ENCODE assay signal across 8 cellular contexts in genomic region chr1:37919277-37919676, GRCh38. TPM values are rescaled to one million over a fixed set of nuclear protein-coding genes. Genes with fewer than 3 reads are reported as not detected.
DNase-seq lines count a peak whose midpoint lies in the region; ATAC-seq, FAIRE-seq and TF ChIP-seq lines count a peak whose summit lies in the region.

No MANE protein-coding gene starts in this region.

- intact Hi-C loops in activated T-helper 1 cell treated with anti-CD3 and anti-CD28 coated beads, Interleukin-12 subunit alpha, Interleukin-12 subunit beta, Interleukin-2, Interleukin-4 antibody, amounts not matched to agents 30 ng/mL and 10 ng/mL and 1 ng/mL, durations not matched to agents 14 hours and 24 hours and 36 hours (cut with micrococcal nuclease), result no loop called here

- H3K4me1 ChIP-seq in RWPE2 (ENCODE audit: insufficient read depth, poor library complexity, severe bottlenecking), result no peaks in the 10 kb centered on the region
- H3K4me1 ChIP-seq in upper lobe of left lung, result peaks cover 0 to 17% (median 15%) of the 10 kb centered on the region in 4 donors

- no peak overlapping the region for H3K4me3 Mint-ChIP-seq in activated naive CD8-positive, alpha-beta T cell treated with anti-CD3 and anti-CD28 coated beads, Interleukin-2, amount 50 U/mL, for 24 hours
- no peak overlapping the region for H3K4me3 Mint-ChIP-seq in activated naive CD8-positive, alpha-beta T cell treated with anti-CD3 and anti-CD28 coated beads for 36 hours
- H3K4me3 Mint-ChIP-seq in activated T-helper 1 cell treated with anti-CD3 and anti-CD28 coated beads, Interleukin-12 subunit alpha, Interleukin-12 subunit beta, Interleukin-2, Interleukin-4 antibody, amounts not matched to agents 30 ng/mL and 10 ng/mL and 1 ng/mL, durations not matched to agents 14 hours and 24 hours and 36 hours, result no peak overlapping the region

- H3K27ac ChIP-seq in RWPE2 (ENCODE audit: poor library complexity, severe bottlenecking), result no peak overlapping the region
- no peak overlapping the region for H3K27ac ChIP-seq in upper lobe of left lung

- H3K4me3 ChIP-seq in RWPE2 (ENCODE audit: severe bottlenecking), result no peak overlapping the region
- H3K4me3 ChIP-seq in upper lobe of left lung, result no peak overlapping the region

- no peaks in the 10 kb centered on the region for H3K9me3 Mint-ChIP-seq in activated naive CD8-positive, alpha-beta T cell treated with anti-CD3 and anti-CD28 coated beads, Interleukin-2, amount 50 U/mL, for 24 hours
- no peaks in the 10 kb centered on the region for H3K9me3 Mint-ChIP-seq in activated naive CD8-positive, alpha-beta T cell treated with anti-CD3 and anti-CD28 coated beads for 36 hours
- H3K9me3 Mint-ChIP-seq in activated T-helper 1 cell treated with anti-CD3 and anti-CD28 coated beads, Interleukin-12 subunit alpha, Interleukin-12 subunit beta, Interleukin-2, Interleukin-4 antibody, amounts not matched to agents 30 ng/mL and 10 ng/mL and 1 ng/mL, durations not matched to agents 14 hours and 24 hours and 36 hours, result no peaks in the 10 kb centered on the region

- ATAC-seq in activated naive CD8-positive, alpha-beta T cell treated with anti-CD3 and anti-CD28 coated beads, Interleukin-2, amount 50 U/mL, for 24 hours, result no peak
- peak; percentile 56; the same call in 2 of the 3 replicates for ATAC-seq in RWPE2 (ENCODE audit: low read depth)
- ATAC-seq in upper lobe of left lung (ENCODE audit: low FRiP score in 2 of 2), result peak in 1 of 2 donors; percentile 73

- no peaks in the 10 kb centered on the region for H3K27me3 Mint-ChIP-seq in activated naive CD8-positive, alpha-beta T cell treated with anti-CD3 and anti-CD28 coated beads, Interleukin-2, amount 50 U/mL, for 24 hours
- H3K27me3 Mint-ChIP-seq in activated naive CD8-positive, alpha-beta T cell treated with anti-CD3 and anti-CD28 coated beads for 36 hours, result no peaks in the 10 kb centered on the region
- H3K27me3 Mint-ChIP-seq in activated T-helper 1 cell treated with anti-CD3 and anti-CD28 coated beads, Interleukin-12 subunit alpha, Interleukin-12 subunit beta, Interleukin-2, Interleukin-4 antibody, amounts not matched to agents 30 ng/mL and 10 ng/mL and 1 ng/mL, durations not matched to agents 14 hours and 24 hours and 36 hours (ENCODE audit: insufficient read depth), result no peaks in the 10 kb centered on the region

- peaks cover 6% of the 10 kb centered on the region for H3K36me3 Mint-ChIP-seq in activated naive CD8-positive, alpha-beta T cell treated with anti-CD3 and anti-CD28 coated beads, Interleukin-2, amount 50 U/mL, for 24 hours (ENCODE audit: low read depth)
- H3K36me3 Mint-ChIP-seq in activated naive CD8-positive, alpha-beta T cell treated with anti-CD3 and anti-CD28 coated beads for 36 hours, result peaks cover 9% of the 10 kb centered on the region
- peaks cover 13% of the 10 kb centered on the region for H3K36me3 Mint-ChIP-seq in activated T-helper 1 cell treated with anti-CD3 and anti-CD28 coated beads, Interleukin-12 subunit alpha, Interleukin-12 subunit beta, Interleukin-2, Interleukin-4 antibody, amounts not matched to agents 30 ng/mL and 10 ng/mL and 1 ng/mL, durations not matched to agents 14 hours and 24 hours and 36 hours (ENCODE audit: low read depth)

- no peak for TF ChIP-seq EP300 in upper lobe of left lung (IDR thresholded peaks at IDR 0.05)

- TF ChIP-seq CTCF in RWPE2 (IDR thresholded peaks at IDR 0.05; ENCODE audit: poor library complexity, severe bottlenecking) (peak; percentile 44), upper lobe of left lung (IDR thresholded peaks at IDR 0.05) (peak in 4 of 6 experiments; percentile 8 to 32 (median 16))

- no peak for TF ChIP-seq POLR2A in upper lobe of left lung (IDR thresholded peaks at IDR 0.05)

- 40 to 70% methylated on average over 1 of the region's 1 CpG for WGBS in upper lobe of left lung, 2 donors

- H3K4me1 Mint-ChIP-seq in activated naive CD8-positive, alpha-beta T cell treated with anti-CD3 and anti-CD28 coated beads, Interleukin-2, amount 50 U/mL, for 24 hours, result peaks cover 31% of the 10 kb centered on the region
- H3K4me1 Mint-ChIP-seq in activated naive CD8-positive, alpha-beta T cell treated with anti-CD3 and anti-CD28 coated beads for 36 hours, result peaks cover 27% of the 10 kb centered on the region
- H3K4me1 Mint-ChIP-seq in activated T-helper 1 cell treated with anti-CD3 and anti-CD28 coated beads, Interleukin-12 subunit alpha, Interleukin-12 subunit beta, Interleukin-2, Interleukin-4 antibody, amounts not matched to agents 30 ng/mL and 10 ng/mL and 1 ng/mL, durations not matched to agents 14 hours and 24 hours and 36 hours (ENCODE audit: low read depth), result peaks cover 13% of the 10 kb centered on the region

- no peak overlapping the region for H3K27ac Mint-ChIP-seq in activated naive CD8-positive, alpha-beta T cell treated with anti-CD3 and anti-CD28 coated beads, Interleukin-2, amount 50 U/mL, for 24 hours
- no peak overlapping the region for H3K27ac Mint-ChIP-seq in activated naive CD8-positive, alpha-beta T cell treated with anti-CD3 and anti-CD28 coated beads for 36 hours
- no peak overlapping the region for H3K27ac Mint-ChIP-seq in activated T-helper 1 cell treated with anti-CD3 and anti-CD28 coated beads, Interleukin-12 subunit alpha, Interleukin-12 subunit beta, Interleukin-2, Interleukin-4 antibody, amounts not matched to agents 30 ng/mL and 10 ng/mL and 1 ng/mL, durations not matched to agents 14 hours and 24 hours and 36 hours

- H3K27me3 ChIP-seq in RWPE2 (ENCODE audit: insufficient read depth, poor library complexity, severe bottlenecking), result no peaks in the 10 kb centered on the region
- no peaks in the 10 kb centered on the region for H3K27me3 ChIP-seq in upper lobe of left lung

- no peak for FAIRE-seq in RCC 7860 (lab: Jason Lieb, UNC)

- H3K9me3 ChIP-seq in RWPE2 (ENCODE audit: severe bottlenecking), result no peaks in the 10 kb centered on the region
- H3K9me3 ChIP-seq in upper lobe of left lung, result no peaks in the 10 kb centered on the region

- no peaks in the 10 kb centered on the region for H3K36me3 ChIP-seq in RWPE2 (ENCODE audit: low read depth)
- H3K36me3 ChIP-seq in upper lobe of left lung, result peaks cover 0 to 17% (median 6%) of the 10 kb centered on the region in 4 donors

- DNase-seq in activated naive CD8-positive, alpha-beta T cell treated with anti-CD3 and anti-CD28 coated beads, Interleukin-2, amount 50 U/mL, for 24 hours, result peak; percentile 23
- DNase-seq in activated naive CD8-positive, alpha-beta T cell treated with anti-CD3 and anti-CD28 coated beads for 36 hours, result no peak
- no peak for DNase-seq in RWPE2 (ENCODE audit: low spot score)
- DNase-seq in foreskin melanocyte, result peak; percentile 15
- no peak for DNase-seq in upper lobe of left lung
- no peak for DNase-seq in effector CD4-positive, alpha-beta T cell
- no peak for DNase-seq in RCC 7860 (ENCODE audit: low spot score)
- no peak for DNase-seq in activated T-helper 1 cell treated with anti-CD3 and anti-CD28 coated beads, Interleukin-12 subunit alpha, Interleukin-12 subunit beta, Interleukin-2, Interleukin-4 antibody, amounts not matched to agents 30 ng/mL and 10 ng/mL and 1 ng/mL, durations not matched to agents 14 hours and 24 hours and 36 hours (ENCODE audit: low spot score)

RNA-seq across cellular contexts. Expression of gene INPP5B, which starts 27.6 kb away (rescaled TPM):
- total RNA-seq in activated naive CD8-positive, alpha-beta T cell treated with anti-CD3 and anti-CD28 coated beads for 36 hours, result 10 to 100 TPM; 26.6 to 27.7 TPM
- 100 to 1,000 TPM in 1 of 6 donors, 10 to 100 TPM in 5; 25.8 to 201 (median 44.1) TPM for total RNA-seq in upper lobe of left lung
- 23.6 and 27.2 TPM in 2 replicates for total RNA-seq in activated T-helper 1 cell treated with anti-CD3 and anti-CD28 coated beads, Interleukin-12 subunit alpha, Interleukin-12 subunit beta, Interleukin-2, Interleukin-4 antibody, amounts not matched to agents 30 ng/mL and 10 ng/mL and 1 ng/mL, durations not matched to agents 14 hours and 24 hours and 36 hours

RNA-seq across cellular contexts. Expression of gene MTF1, which starts 59.9 kb away (rescaled TPM):
- total RNA-seq in activated naive CD8-positive, alpha-beta T cell treated with anti-CD3 and anti-CD28 coated beads for 36 hours, result 10 to 100 TPM; 31.2 to 31.4 TPM
- total RNA-seq in upper lobe of left lung, result 10 to 100 TPM in 3 of 6 donors, 1 to 10 TPM in 3; 5.2 to 27.4 (median 8.7) TPM
- 31.7 and 35.3 TPM in 2 replicates for total RNA-seq in activated T-helper 1 cell treated with anti-CD3 and anti-CD28 coated beads, Interleukin-12 subunit alpha, Interleukin-12 subunit beta, Interleukin-2, Interleukin-4 antibody, amounts not matched to agents 30 ng/mL and 10 ng/mL and 1 ng/mL, durations not matched to agents 14 hours and 24 hours and 36 hours

Comparison
In these comparisons a context has a peak if more than half of its experiments do, and no peak if none do; other contexts are left out.
1. DNase-seq: peak in activated naive CD8-positive, alpha-beta T cell treated with anti-CD3 and anti-CD28 coated beads, Interleukin-2, amount 50 U/mL, for 24 hours (single experiment) and foreskin melanocyte (single experiment); none in activated naive CD8-positive, alpha-beta T cell treated with anti-CD3 and anti-CD28 coated beads for 36 hours (single experiment), RWPE2 (single experiment), upper lobe of left lung (0 of 2), effector CD4-positive, alpha-beta T cell (single experiment), RCC 7860 (single experiment) and activated T-helper 1 cell treated with anti-CD3 and anti-CD28 coated beads, Interleukin-12 subunit alpha, Interleukin-12 subunit beta, Interleukin-2, Interleukin-4 antibody, amounts not matched to agents 30 ng/mL and 10 ng/mL and 1 ng/mL, durations not matched to agents 14 hours and 24 hours and 36 hours (single experiment).